ENCODE assay signal across 10 cellular contexts in the genomic region with DNA sequence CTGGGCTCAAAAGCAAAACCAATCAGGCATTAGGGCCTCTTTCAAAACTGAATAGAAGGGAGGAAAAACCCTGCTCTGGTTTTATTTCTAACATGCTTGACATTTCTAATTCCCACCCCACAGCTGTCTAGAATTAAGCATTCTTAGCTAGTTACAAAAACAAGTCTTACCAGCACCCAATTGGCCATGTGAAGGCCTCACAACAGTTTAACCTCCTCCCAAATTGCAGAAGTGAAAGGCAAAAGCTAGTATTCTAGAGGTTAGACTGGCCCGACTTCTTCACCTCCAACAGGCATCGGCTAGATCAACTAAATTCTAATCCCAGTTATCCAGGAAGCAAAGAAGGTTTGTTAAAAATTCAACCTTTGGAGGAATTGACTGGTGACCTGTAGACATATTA. TPM values are rescaled to one million over a fixed set of nuclear protein-coding genes. Genes with fewer than 3 reads are reported as not detected.
DNase-seq lines count a peak whose midpoint lies in the region; ATAC-seq, FAIRE-seq and TF ChIP-seq lines count a peak whose summit lies in the region.
"Had no signal": no experiment of that assay in that cellular context is flagged by ENCODE, and none has a peak within 500 bp of the region (broad histone marks: within the 10 kb centered on the region; RNA-seq: fewer than 3 reads in every experiment).

No MANE protein-coding gene starts in this region.

- peak overlapping the region; percentile 58 for H3K27ac Mint-ChIP-seq in activated T-helper 17 cell treated with anti-CD3 and anti-CD28 coated beads, Interleukin-2, amount 50 U/mL, for 72 hours
- H3K27ac Mint-ChIP-seq in neural crest cell (ENCODE audit: unreplicated experiment), result no peak overlapping the region

- H3K4me1 Mint-ChIP-seq in activated T-helper 17 cell treated with anti-CD3 and anti-CD28 coated beads, Interleukin-2, amount 50 U/mL, for 72 hours, result peaks cover 70% of the 10 kb centered on the region
- H3K4me1 Mint-ChIP-seq in neural crest cell, result peaks cover 57% of the 10 kb centered on the region

- CTCF ChIA-PET in GM10248 (lab: Yijun Ruan, JAX), result interaction anchor here (1.1 to 2.4 kb wide), 7 partner anchors 10 to 243 kb away, joined by 3 to 7 read pairs (median 3); a partner anchor contains a TSS

- POLR2A ChIA-PET in GM10248 (lab: Yijun Ruan, JAX), result interaction anchor here (0.7 to 2.4 kb wide), 3 partner anchors 8 to 106 kb away, joined by 3 to 10 read pairs (median 7); a partner anchor contains a TSS

- FAIRE-seq in H54 (lab: Jason Lieb, UNC), result no peak

- H3K4me3 Mint-ChIP-seq in activated T-helper 17 cell treated with anti-CD3 and anti-CD28 coated beads, Interleukin-2, amount 50 U/mL, for 72 hours, result peak overlapping the region; percentile 96
- H3K4me3 Mint-ChIP-seq in neural crest cell, result peak overlapping the region; percentile 56

- H3K9me3 Mint-ChIP-seq in activated T-helper 17 cell treated with anti-CD3 and anti-CD28 coated beads, Interleukin-2, amount 50 U/mL, for 72 hours, result no peaks in the 10 kb centered on the region
- no peaks in the 10 kb centered on the region for H3K9me3 Mint-ChIP-seq in neural crest cell

- TF ChIP-seq POLR2A in H54 (IDR thresholded peaks at IDR 0.05; ENCODE audit: low read depth, low read length), result no peak

- H3K27me3 Mint-ChIP-seq in activated T-helper 17 cell treated with anti-CD3 and anti-CD28 coated beads, Interleukin-2, amount 50 U/mL, for 72 hours, result no peaks in the 10 kb centered on the region
- H3K27me3 Mint-ChIP-seq in neural crest cell (ENCODE audit: low read depth), result peaks cover 2% of the 10 kb centered on the region

- TF ChIP-seq CTCF in GM10248 (IDR thresholded peaks at IDR 0.05; ENCODE audit: control extremely low read depth, extremely low read depth, low read depth, missing control alignments), result no peak
- no peak for TF ChIP-seq CTCF in neural crest cell (conservative IDR thresholded peaks at IDR 0.05)

- peaks cover 100% of the 10 kb centered on the region for H3K36me3 Mint-ChIP-seq in activated T-helper 17 cell treated with anti-CD3 and anti-CD28 coated beads, Interleukin-2, amount 50 U/mL, for 72 hours (ENCODE audit: low read depth)
- peaks cover 69% of the 10 kb centered on the region for H3K36me3 Mint-ChIP-seq in neural crest cell (ENCODE audit: low read depth)

- ATAC-seq in HG02938 (IDR thresholded peaks at IDR 0.05; ENCODE audit: unreplicated experiment), result peak; percentile 51
- ATAC-seq in activated T-helper 17 cell treated with anti-CD3 and anti-CD28 coated beads, Interleukin-2, amount 50 U/mL, for 72 hours (replicated peaks), result no peak

- DNase-seq in GM10248 (ENCODE audit: extremely low spot score) (peak; percentile 42), neural crest cell (ENCODE audit: low read depth, low spot score) (no peak), NCI-H524 (lab: John Stamatoyannopoulos, UW) (no peak), H54 (ENCODE audit: insufficient read length, low spot score) (no peak)
- DNase-seq in central memory CD4-positive, alpha-beta T cell, result no peak
- DNase-seq: DMS79, esophagus squamous epithelium had no signal

RNA-seq across cellular contexts. Expression of a gene that starts 6.5 kb away (rescaled TPM):
- total RNA-seq in activated T-helper 17 cell treated with anti-CD3 and anti-CD28 coated beads, Interleukin-2, amount 50 U/mL, for 72 hours, result 100 to 1,000 TPM; 316 to 397 TPM
- 578 and 592 TPM in 2 replicates for total RNA-seq in neural crest cell

RNA-seq across cellular contexts. Expression of a gene that starts 12.1 kb away (rescaled TPM):
- 1 to 10 TPM; 4.0 to 4.7 TPM for total RNA-seq in activated T-helper 17 cell treated with anti-CD3 and anti-CD28 coated beads, Interleukin-2, amount 50 U/mL, for 72 hours
- total RNA-seq in neural crest cell, result 1.2 TPM in 2 replicates
- total RNA-seq: RPMI7951 had no signal

RNA-seq across cellular contexts. Expression of a gene that starts 27.9 kb away (rescaled TPM):
- 10 to 100 TPM; 11.0 to 21.6 TPM for total RNA-seq in activated T-helper 17 cell treated with anti-CD3 and anti-CD28 coated beads, Interleukin-2, amount 50 U/mL, for 72 hours
- total RNA-seq in neural crest cell, result 0.93 and 1.5 TPM in 2 replicates
- total RNA-seq: RPMI7951 had no signal

RNA-seq across cellular contexts. Expression of a gene that starts 31.2 kb away (rescaled TPM):
- total RNA-seq in activated T-helper 17 cell treated with anti-CD3 and anti-CD28 coated beads, Interleukin-2, amount 50 U/mL, for 72 hours, result 10 to 100 TPM; 65.9 to 82.5 TPM
- 13.1 and 14.6 TPM in 2 replicates for total RNA-seq in neural crest cell

RNA-seq across cellular contexts. Expression of a gene that starts 38.5 kb away (rescaled TPM):
- 10 to 100 TPM; 17.9 to 28.2 TPM for total RNA-seq in activated T-helper 17 cell treated with anti-CD3 and anti-CD28 coated beads, Interleukin-2, amount 50 U/mL, for 72 hours
- 54.8 and 57.9 TPM in 2 replicates for total RNA-seq in neural crest cell
